ENCODE assay signal across 11 cellular contexts in the genomic region with DNA sequence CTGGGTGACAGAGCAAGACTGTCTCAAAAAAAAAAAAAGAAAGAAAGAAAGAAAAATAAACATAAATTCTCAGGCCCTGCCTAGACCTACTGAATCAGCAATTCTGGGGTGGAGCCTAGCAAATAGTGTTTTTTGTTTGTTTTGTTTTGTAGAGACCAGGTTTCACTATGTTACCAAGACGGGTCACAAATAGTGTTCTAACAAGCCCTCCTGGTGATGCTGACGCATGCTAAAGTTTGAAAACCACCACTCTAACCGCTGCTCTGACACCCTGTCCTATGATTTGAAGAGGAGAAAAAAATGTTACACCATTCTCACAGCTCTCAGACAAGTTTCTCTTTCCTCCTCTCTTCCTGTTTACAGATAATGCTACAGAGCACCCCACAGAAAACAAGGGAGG. TPM values are rescaled to one million over a fixed set of nuclear protein-coding genes. Genes with fewer than 3 reads are reported as not detected.
DNase-seq lines count a peak whose midpoint lies in the region; ATAC-seq and TF ChIP-seq lines count a peak whose summit lies in the region.
"Had no signal": no experiment of that assay in that cellular context is flagged by ENCODE, and none has a peak within 500 bp of the region (broad histone marks: within the 10 kb centered on the region; RNA-seq: fewer than 3 reads in every experiment).

No MANE protein-coding gene starts in this region.

- H3K27me3 Mint-ChIP-seq in endodermal cell (ENCODE audit: insufficient read depth) = peaks cover 4% of the 10 kb centered on the region
- H3K27me3 Mint-ChIP-seq in stimulated activated naive CD8-positive, alpha-beta T cell treated with anti-CD3 and anti-CD28 coated beads, Interleukin-15, amount 100 ng/mL, for 72 hours = no peaks in the 10 kb centered on the region

- no peak overlapping the region for H3K27ac Mint-ChIP-seq in endodermal cell
- peak overlapping the region; percentile 61 to 79 for H3K27ac Mint-ChIP-seq in stimulated activated naive CD8-positive, alpha-beta T cell treated with anti-CD3 and anti-CD28 coated beads, Interleukin-15, amount 100 ng/mL, for 72 hours

- peak overlapping the region; percentile 99 for H3K4me3 ChIP-seq in endodermal cell (ENCODE audit: low read length)

- DNase-seq in activated gamma-delta T cell treated with Interleukin-2 at 50 U/mL for 16 hours (peak; percentile 66), activated gamma-delta T cell (lab: John Stamatoyannopoulos, UW) (no peak), endodermal cell (no peak), islet precursor cell (no peak), anterior cingulate cortex (lab: John Stamatoyannopoulos, UW) (no peak), NCI-H1930 (lab: John Stamatoyannopoulos, UW) (no peak)
- DNase-seq in stimulated activated naive CD8-positive, alpha-beta T cell treated with anti-CD3 and anti-CD28 coated beads, Interleukin-15, amount 100 ng/mL, for 72 hours = no peak
- DNase-seq: NCI-H2171; stimulated activated CD4-positive, alpha-beta T cell treated with anti-CD3 and anti-CD28 coated beads, Interleukin-2, amount 100 ng/mL, for 48 hours had no signal

- H3K27ac ChIP-seq in VCaP (peak overlapping the region; percentile 90), endodermal cell (ENCODE audit: low read depth, low read length) (no peak overlapping the region)

- peaks cover 29% of the 10 kb centered on the region for H3K36me3 Mint-ChIP-seq in endodermal cell (ENCODE audit: low read depth)

- H3K27me3 ChIP-seq in endodermal cell (ENCODE audit: control insufficient read depth, insufficient read depth, low read length, poor library complexity, severe bottlenecking) = no peaks in the 10 kb centered on the region

- TF ChIP-seq CTCF in VCaP (conservative IDR thresholded peaks at IDR 0.05) (no peak), endodermal cell (conservative IDR thresholded peaks at IDR 0.05) (no peak)

- H3K9ac ChIP-seq in endodermal cell (ENCODE audit: extremely low read depth, low read length, poor library complexity, severe bottlenecking) = no peak overlapping the region

- H3K4me1 ChIP-seq in endodermal cell (ENCODE audit: control insufficient read depth, insufficient read depth, low read length) = no peaks in the 10 kb centered on the region

- H3K9me3 Mint-ChIP-seq in endodermal cell = no peaks in the 10 kb centered on the region
- H3K9me3 Mint-ChIP-seq in stimulated activated naive CD8-positive, alpha-beta T cell treated with anti-CD3 and anti-CD28 coated beads, Interleukin-15, amount 100 ng/mL, for 72 hours = no peaks in the 10 kb centered on the region

- WGBS in endodermal cell (ENCODE audit: insufficient coverage in 1 of 2, insufficient read length in 1 of 2), 2 experiments = 87 to 96% methylated on average over 3 of the region's 3 CpGs

- no peaks in the 10 kb centered on the region for H3K9me3 ChIP-seq in endodermal cell (ENCODE audit: control insufficient read depth, low read length)

- peaks cover 8% of the 10 kb centered on the region for H3K4me1 Mint-ChIP-seq in endodermal cell
- H3K4me1 Mint-ChIP-seq in stimulated activated naive CD8-positive, alpha-beta T cell treated with anti-CD3 and anti-CD28 coated beads, Interleukin-15, amount 100 ng/mL, for 72 hours = peaks cover 46% of the 10 kb centered on the region

- ATAC-seq in stimulated activated naive CD8-positive, alpha-beta T cell treated with anti-CD3 and anti-CD28 coated beads, Interleukin-15, amount 100 ng/mL, for 72 hours = no peak

- H3K4me3 Mint-ChIP-seq in endodermal cell = peak overlapping the region; percentile 81
- H3K4me3 Mint-ChIP-seq in stimulated activated naive CD8-positive, alpha-beta T cell treated with anti-CD3 and anti-CD28 coated beads, Interleukin-15, amount 100 ng/mL, for 72 hours = peak overlapping the region; percentile 93

- H3K36me3 ChIP-seq in endodermal cell (ENCODE audit: control insufficient read depth, insufficient read depth, low read length) = peaks cover 30% of the 10 kb centered on the region

RNA-seq across cellular contexts. Expression of gene MRPL10, which starts 1.5 kb away (rescaled TPM):
- 10 to 100 TPM; 56.3 to 65.3 TPM for total RNA-seq in endodermal cell
- 85.0 TPM for polyA plus RNA-seq in endodermal cell (2013, experiment 1 of 2)
- 67.6 TPM for polyA plus RNA-seq in endodermal cell (2013, experiment 2 of 2)

RNA-seq across cellular contexts. Expression of gene LRRC46, which starts 1.6 kb away (rescaled TPM):
- total RNA-seq in endodermal cell = under 1 TPM; 0.73 to 0.82 TPM
- polyA plus RNA-seq in endodermal cell (2013, experiment 1 of 2) = 1.2 TPM
- polyA plus RNA-seq in endodermal cell (2013, experiment 2 of 2) = 1.5 TPM
- total RNA-seq: cerebellum had no signal

RNA-seq across cellular contexts. Expression of gene OSBPL7, which starts 8.3 kb away (rescaled TPM):
- 10 to 100 TPM; 11.4 to 15.5 TPM for total RNA-seq in endodermal cell
- polyA plus RNA-seq in endodermal cell (2013, experiment 1 of 2) = 15.6 TPM
- 11.0 TPM for polyA plus RNA-seq in endodermal cell (2013, experiment 2 of 2)

RNA-seq across cellular contexts. Expression of gene SCRN2, which starts 11.2 kb away (rescaled TPM):
- total RNA-seq in endodermal cell = 10 to 100 TPM; 54.5 to 71.9 TPM
- polyA plus RNA-seq in endodermal cell (2013, experiment 1 of 2) = 50.1 TPM
- polyA plus RNA-seq in endodermal cell (2013, experiment 2 of 2) = 44.5 TPM

RNA-seq across cellular contexts. Expression of gene SP6, which starts 21.1 kb away (rescaled TPM):
- 1 to 10 TPM; 3.1 to 3.7 TPM for total RNA-seq in endodermal cell
- polyA plus RNA-seq in endodermal cell (2013, experiment 1 of 2) = 2.6 TPM
- polyA plus RNA-seq in endodermal cell (2013, experiment 2 of 2) = 2.6 TPM
